Comparison of ENCODE assay signal across 20 cellular contexts in the genomic region with DNA sequence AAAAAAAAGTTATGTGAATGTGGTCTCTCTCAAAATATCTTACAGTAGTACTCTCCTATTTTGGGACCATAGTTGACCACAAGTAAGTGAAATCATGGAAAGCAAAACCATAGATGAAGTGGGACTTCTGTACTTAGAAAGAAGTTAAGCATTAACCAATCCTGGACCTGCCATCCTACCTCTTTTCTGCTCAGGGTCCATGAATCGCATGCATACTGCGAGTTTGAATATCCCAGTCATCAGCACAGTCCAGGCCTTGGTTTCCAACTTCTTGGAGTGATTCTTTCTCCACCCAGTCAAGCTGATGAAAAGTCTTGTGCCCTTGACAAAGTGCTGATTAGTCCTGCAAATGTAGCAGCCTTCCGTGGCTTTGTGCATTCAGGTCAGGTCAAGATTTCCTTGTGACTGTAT. TPM values are rescaled to one million over a fixed set of nuclear protein-coding genes. Genes with fewer than 3 reads are reported as not detected.
A peak's percentile ranks its signal among the peaks of the same experiment; 100 is the strongest.
DNase-seq lines count a peak whose midpoint lies in the region; ATAC-seq, FAIRE-seq and TF ChIP-seq lines count a peak whose summit lies in the region.
"Had no signal": no experiment of that assay in that cellular context is flagged by ENCODE, and none has a peak within 500 bp of the region (broad histone marks: within the 10 kb centered on the region; RNA-seq: fewer than 3 reads in every experiment).

No MANE protein-coding gene starts in this region.

- H3K4me2 ChIP-seq in IMR-90 (ENCODE audit: low read depth, low read length) (no peak overlapping the region; the same call in 1 of the 2 replicates), GM12878 (ENCODE audit: control insufficient read depth, insufficient read depth) (no peak overlapping the region)
- H3K4me2 ChIP-seq: KMS-11 had no signal

- TF ChIP-seq CTCF in IMR-90 (conservative IDR thresholded peaks at IDR 0.05; ENCODE audit: low read depth, low read length) (no peak), GM12878 (IDR thresholded peaks at IDR 0.05 in 2 of 3, conservative IDR thresholded peaks at IDR 0.05 in 1 of 3; ENCODE audit: control insufficient read depth in 2 of 3, extremely low read depth in 1 of 3, insufficient read depth in 1 of 3, low read depth in 3 of 3, low read length in 3 of 3) (no peak), mesothelial cell of epicardium (IDR thresholded peaks at IDR 0.05; ENCODE audit: unreplicated experiment) (no peak), adrenal gland (IDR thresholded peaks at IDR 0.05) (no peak)

- dilution Hi-C loops in IMR-90 (cut with HindIII; ENCODE audit: low sequenced_read_pairs, unreplicated experiment) = no loop called here

- peak overlapping the region; percentile 5; the same call in 1 of the 2 replicates for H4K5ac ChIP-seq in IMR-90 (ENCODE audit: low read depth, low read length)

- TF ChIP-seq RAD21 in IMR-90 (IDR thresholded peaks at IDR 0.05; ENCODE audit: low read length) (no peak), GM12878 (IDR thresholded peaks at IDR 0.05; ENCODE audit: insufficient read depth, low read depth, low read length) (no peak)

- H3K18ac ChIP-seq in IMR-90 (ENCODE audit: low read depth, low read length) = peak overlapping the region; percentile 12

- H3K9me1 ChIP-seq in IMR-90 (ENCODE audit: insufficient read depth, low read length) = peaks cover 12% of the 10 kb centered on the region

- intact Hi-C loops in IMR-90 (cut with micrococcal nuclease) = no loop called here
- intact Hi-C loops in GM12878 (cut with micrococcal nuclease; ENCODE audit: unreplicated experiment) = no loop called here
- intact Hi-C loops in posterior cingulate gyrus (cut with DNase I) = no loop called here
- intact Hi-C loops in adrenal gland (cut with DNase I) = no loop called here

- H2AFZ ChIP-seq in IMR-90 (replicated peaks; ENCODE audit: low read length, poor library complexity) (no peak overlapping the region), GM12878 (ENCODE audit: control insufficient read depth, low read depth, low read length) (no peak overlapping the region)

- in situ Hi-C loops in IMR-90 (cut with MboI; ENCODE audit: low sequenced_read_pairs) = no loop called here
- in situ Hi-C loops in GM12878 (cut with MboI) = no loop called here

- H2BK120ac ChIP-seq in IMR-90 (ENCODE audit: low read depth, low read length) = peak overlapping the region; percentile 37; the same call in 1 of the 2 replicates

- H3K27ac ChIP-seq in IMR-90 (ENCODE audit: insufficient read depth, low read length) (peak overlapping the region; percentile 48; the same call in 1 of the 2 replicates), GM12878 (ENCODE audit: control insufficient read depth, insufficient read depth) (no peak overlapping the region), adrenal gland (no peak overlapping the region)
- H3K27ac ChIP-seq: KMS-11, sigmoid colon had no signal

- H3K14ac ChIP-seq in IMR-90 (replicated peaks; ENCODE audit: low read depth, low read length) = peak overlapping the region; percentile 77

- ATAC-seq in IMR-90 (ENCODE audit: low read depth) (no peak), GM12878 (peak; percentile 40)
- ATAC-seq: activated CD4-positive, CD25-positive, alpha-beta regulatory T cell treated with anti-CD3 and anti-CD28 coated beads, Interleukin-2, amount 50 U/mL, for 24 hours had no signal

- H2BK15ac ChIP-seq in IMR-90 (ENCODE audit: low read depth, low read length) = peak overlapping the region; percentile 42; the same call in 2 of the 3 replicates

- RAD21 ChIA-PET in GM12878 (lab: Charles Lee; ENCODE audit: unreplicated experiment) = no interaction called here

- H3K4me3 Mint-ChIP-seq in mesothelial cell of epicardium = no peak overlapping the region
- H3K4me3 Mint-ChIP-seq: CD8-positive, alpha-beta memory T cell had no signal

- BruUV-seq in IMR-90 (replicated peaks; lab: Mats Ljungman, UMichigan) = no TSS peak
- no TSS peak for BruUV-seq in GM12878 (replicated peaks; lab: Mats Ljungman, UMichigan)

- H4K20me1 ChIP-seq in IMR-90 (ENCODE audit: insufficient read depth, low read length) (peaks cover 3% of the 10 kb centered on the region; the same call in 1 of the 2 replicates), GM12878 (ENCODE audit: control insufficient read depth, insufficient read depth) (no peaks in the 10 kb centered on the region)

- peaks cover 18% of the 10 kb centered on the region for H3K36me3 Mint-ChIP-seq in mesothelial cell of epicardium
- H3K36me3 Mint-ChIP-seq: CD8-positive, alpha-beta memory T cell had no signal

- peaks cover 19 to 38% of the 10 kb centered on the region in 2 experiments for H3K79me1 ChIP-seq in IMR-90 (ENCODE audit: low read depth in 1 of 2, low read length in 2 of 2)

- no peaks in the 10 kb centered on the region for H3K79me2 ChIP-seq in GM12878 (ENCODE audit: control insufficient read depth, insufficient read depth, low read length)

- peaks cover 7% of the 10 kb centered on the region for H3K9me3 Mint-ChIP-seq in mesothelial cell of epicardium

- no peak overlapping the region for H3K4me3 ChIP-seq in IMR-90 (ENCODE audit: insufficient read depth, low read depth, low read length)
- H3K4me3 ChIP-seq in GM12878 = no peak overlapping the region
- H3K4me3 ChIP-seq in adrenal gland = no peak overlapping the region
- H3K4me3 ChIP-seq: mucosa of descending colon, sigmoid colon had no signal

- H3K23ac ChIP-seq in IMR-90 (ENCODE audit: low read depth, low read length) = peak overlapping the region; percentile 77; the same call in 1 of the 2 replicates

- TF ChIP-seq POLR2A in IMR-90 (IDR thresholded peaks at IDR 0.05; ENCODE audit: low read depth, low read length) (no peak), GM12878 (IDR thresholded peaks at IDR 0.05; ENCODE audit: low read depth, low read length) (no peak), adrenal gland (IDR thresholded peaks at IDR 0.05) (no peak)

- peak overlapping the region; percentile 70 for H2BK20ac ChIP-seq in IMR-90 (ENCODE audit: low read depth, low read length)

- no peak overlapping the region for H3K56ac ChIP-seq in IMR-90 (ENCODE audit: extremely low read depth, insufficient read depth, low read length)

- H3K9ac ChIP-seq in IMR-90 (ENCODE audit: low read depth, low read length) = no peak overlapping the region
- no peak overlapping the region for H3K9ac ChIP-seq in GM12878 (ENCODE audit: control insufficient read depth, insufficient read depth, low read length)
- H3K9ac ChIP-seq: KMS-11 had no signal

- SMC1A ChIA-PET in GM12878 (lab: Charles Lee; ENCODE audit: uncharacterized antibody, unreplicated experiment) = interaction anchor here (0.6 to 0.7 kb wide), 2 partner anchors 16 to 53 kb away, joined by 3 to 6 read pairs; no protein-coding TSS in a partner anchor

- no peak for FAIRE-seq in GM12878 (lab: Jason Lieb, UNC)
- no peak for FAIRE-seq in GM19239 (lab: Jason Lieb, UNC)

- POLR2A ChIA-PET in IMR-90 (lab: Charles Lee; ENCODE audit: unreplicated experiment) = no interaction called here
- POLR2A ChIA-PET in GM12878 (lab: Charles Lee) = no interaction called here

- peak overlapping the region; percentile 49 for H4K91ac ChIP-seq in IMR-90 (ENCODE audit: insufficient read depth, low read depth, low read length)

- peak overlapping the region; percentile 58 for H3K4ac ChIP-seq in IMR-90 (ENCODE audit: low read depth, low read length)

- H3K4me1 ChIP-seq in IMR-90 (ENCODE audit: control insufficient read depth, insufficient read depth, low read length) (peaks cover 15% of the 10 kb centered on the region), GM12878 (ENCODE audit: control insufficient read depth, insufficient read depth, low read length) (no peaks in the 10 kb centered on the region), adrenal gland (replicated peaks in 1 of 2) (peaks cover 0 to 16% of the 10 kb centered on the region in 2 donors)

- H3K9me3 ChIP-seq in IMR-90 (ENCODE audit: control insufficient read depth, insufficient read depth, low read length) (peaks cover 3% of the 10 kb centered on the region; the same call in 1 of the 2 replicates), GM12878 (replicated peaks; ENCODE audit: control insufficient read depth, insufficient read depth, low read length) (no peaks in the 10 kb centered on the region), adrenal gland (replicated peaks in 1 of 3) (no peaks in the 10 kb centered on the region)
- H3K9me3 ChIP-seq: mucosa of descending colon, sigmoid colon had no signal

- peak overlapping the region; percentile 47 for H3K27ac Mint-ChIP-seq in mesothelial cell of epicardium
- H3K27ac Mint-ChIP-seq: CD8-positive, alpha-beta memory T cell had no signal

- peaks cover 3% of the 10 kb centered on the region for H3K36me3 ChIP-seq in IMR-90 (ENCODE audit: control insufficient read depth, insufficient read depth, low read length)
- no peaks in the 10 kb centered on the region for H3K36me3 ChIP-seq in GM12878 (ENCODE audit: control insufficient read depth in 2 of 2, insufficient read depth in 2 of 2, low read length in 1 of 2)
- no peaks in the 10 kb centered on the region for H3K36me3 ChIP-seq in adrenal gland (replicated peaks in 1 of 2)
- H3K36me3 ChIP-seq: sigmoid colon had no signal

- DNase-seq in EL = peak; percentile 41
- no peak for DNase-seq in IMR-90
- no peak for DNase-seq in GM12878 (ENCODE audit: low read depth, low spot score)
- DNase-seq in mesothelial cell of epicardium (ENCODE audit: low spot score in 2 of 2, unreplicated experiment in 2 of 2) = no peak
- DNase-seq in posterior cingulate gyrus = no peak
- DNase-seq in ureter (ENCODE audit: low spot score) = no peak
- no peak for DNase-seq in GM19239 (ENCODE audit: insufficient read length, low spot score)
- no peak for DNase-seq in adrenal gland
- DNase-seq: activated effector memory CD4-positive, alpha-beta T cell treated with Interleukin-2 at 50 U/mL for 16 hours; CD8-positive, alpha-beta memory T cell; cerebellar nuclear complex; mucosa of descending colon; NCI-H146; occipital lobe; Right ventricle myocardium superior; sigmoid colon; stimulated activated CD4-positive, alpha-beta T cell treated with anti-CD3 and anti-CD28 coated beads, Interleukin-2, amount 100 ng/mL, for 48 hours; T-helper 2 cell had no signal

- peak overlapping the region; percentile 33 for H2AK9ac ChIP-seq in IMR-90 (replicated peaks; ENCODE audit: low read depth, low read length, poor library complexity)

- peak overlapping the region; percentile 46 for H2BK5ac ChIP-seq in IMR-90 (ENCODE audit: low read depth, low read length, poor library complexity, severe bottlenecking)

- H3K4me1 Mint-ChIP-seq in mesothelial cell of epicardium = peaks cover 30% of the 10 kb centered on the region
- H3K4me1 Mint-ChIP-seq: CD8-positive, alpha-beta memory T cell had no signal

- peak overlapping the region in 1 of 2 experiments; percentile 20; a peak in 1 of 4 replicates for H4K8ac ChIP-seq in IMR-90 (ENCODE audit: low read depth in 2 of 2, low read length in 2 of 2)

- CTCF ChIA-PET in IMR-90 (lab: Yijun Ruan, JAX) = no interaction called here
- CTCF ChIA-PET in GM12878 (lab: Yijun Ruan, JAX) = no interaction called here

- H3K27me3 ChIP-seq in IMR-90 (ENCODE audit: control insufficient read depth, insufficient read depth, low read length) = no peaks in the 10 kb centered on the region
- H3K27me3 ChIP-seq in GM12878 (replicated peaks in 1 of 2; ENCODE audit: control insufficient read depth in 2 of 2, insufficient read depth in 2 of 2, low read length in 1 of 2) = no peaks in the 10 kb centered on the region
- no peaks in the 10 kb centered on the region for H3K27me3 ChIP-seq in adrenal gland
- H3K27me3 ChIP-seq: sigmoid colon had no signal

- H3K27me3 Mint-ChIP-seq in mesothelial cell of epicardium (ENCODE audit: low read depth) = no peaks in the 10 kb centered on the region

- 50% methylated on average over 2 of the region's 3 CpGs; no CpG with 5 or more reads in 1 of the 2 experiments for WGBS in IMR-90 (ENCODE audit: extremely low coverage in 2 of 2, insufficient read length in 1 of 2), 2 experiments
- WGBS in GM12878 (ENCODE audit: insufficient coverage, insufficient replicate concordance, low lambda C conversion rate, missing lambda C conversion rate) = 18% methylated on average over 3 of the region's 3 CpGs
- WGBS in adrenal gland, 4 donors = 39 to 50% (median 45%) methylated on average over 3 of the region's 3 CpGs

- peak overlapping the region; percentile 77 for H2AK5ac ChIP-seq in IMR-90 (ENCODE audit: low read depth, low read length)

- TF ChIP-seq EP300 in GM12878 (IDR thresholded peaks at IDR 0.05; ENCODE audit: borderline replicate concordance in 1 of 2, control insufficient read depth in 1 of 2, low read depth in 2 of 2, low read length in 2 of 2) = no peak

RNA-seq across cellular contexts. Expression of a gene that starts 46.0 kb away (rescaled TPM):
- total RNA-seq in IMR-90 (2012; rRNA removed) (16.7 and 20.4 TPM in 2 replicates), GM12878 (2014; rRNA removed) (under 0.01 TPM in 2 replicates), GM12878 (2014; rRNA removed; fragmentation: Illumina TruSeq; extraction: Trizol) (under 0.01 and 0.04 TPM in 2 replicates), GM12878 (2021) (0.05 and 0.37 TPM in 2 replicates), mesothelial cell of epicardium (49.8 to 54.9 TPM (median 51.1 TPM) in 3 replicates), ureter (26.5 TPM), adrenal gland (10 to 100 TPM in 6 of 8 donors, 1 to 10 TPM in 2; 7.1 to 23.0 (median 16.1) TPM)
- polyA plus RNA-seq in IMR-90 (2012; rRNA removed) (11.7 TPM in 2 replicates), GM12878 (2011; rRNA removed) (11.7 and 14.2 TPM in 2 replicates), GM12878 (2014; fragmentation: Illumina TruSeq; extraction: Trizol) (0.10 TPM in 1 of 2 replicates, not detected in the other), GM12878 (2014; fragmentation: Nextera tagmentation; extraction: Ambion mirVana) (under 1 TPM in 1 of 2 experiments, not detected in 1; under 0.01 TPM), GM12878 (2014; rRNA removed) (0.04 and 0.28 TPM in 2 replicates), GM12878 (2016; fragmentation: Nextera tagmentation; extraction: Ambion mirVana) (not detected), adrenal gland (1 to 10 TPM; 5.6 to 10.0 (median 7.1) TPM)
- 2.5 and 2.7 TPM in 2 replicates for polyA plus RNA-seq in IMR-90 (2012; cell fraction: cytosol; rRNA removed)
- 7.8 and 59.2 TPM in 2 replicates for polyA plus RNA-seq in IMR-90 (2012; cell fraction: nucleus; rRNA removed; ENCODE audit: low replicate concordance)
- total RNA-seq in GM12878 (2013; cell fraction: nucleolus; rRNA removed) = 0.05 and 0.19 TPM in 2 replicates
- not detected for polyA plus RNA-seq in GM12878 (2011; ENCODE audit: low read depth)
- polyA plus RNA-seq in GM12878 (2011; cell fraction: cytosol; rRNA removed) = 5.8 and 5.9 TPM in 2 replicates
- 24.6 and 24.8 TPM in 2 replicates for polyA plus RNA-seq in GM12878 (2011; cell fraction: nucleus; rRNA removed)
- polyA plus RNA-seq in GM12878 (2012) = 0.04 and 0.08 TPM in 2 replicates
- 23.7 and 29.5 TPM in 2 replicates for polyA minus RNA-seq in GM12878 (2011; rRNA and poly(A)+ RNA removed)
- 9.2 and 15.8 TPM in 2 replicates for polyA minus RNA-seq in GM12878 (2011; cell fraction: cytosol; rRNA and poly(A)+ RNA removed)
- polyA minus RNA-seq in GM12878 (2011; cell fraction: nucleus; rRNA and poly(A)+ RNA removed) = 18.9 and 29.5 TPM in 2 replicates
- polyA plus RNA-seq: CD8-positive, alpha-beta memory T cell had no signal

Comparison
In these comparisons a context has a peak if more than half of its experiments do, and no peak if none do; other contexts are left out.
1. RNA of a gene that starts 46.0 kb away (total RNA-seq): 49.8 to 54.9 TPM in mesothelial cell of epicardium, 26.5 TPM in ureter (single experiment), 16.7 to 20.4 TPM in IMR-90 and 7.1 to 23.0 TPM in adrenal gland; under 0.01 to 0.37 TPM in GM12878; every median in the first group is over 4 times any median in the second.